ENCODE assay signal across 1 cellular context in genomic region chr1:173269490-173270230, GRCh38.
TF ChIP-seq lines count a peak whose summit lies in the region.

No MANE protein-coding gene starts in this region.

TF ChIP-seq in HepG2, 621 proteins besides CTCF, POLR2A, EP300 and RAD21 (continued from another document):
- TF ChIP-seq, protein P1, sequence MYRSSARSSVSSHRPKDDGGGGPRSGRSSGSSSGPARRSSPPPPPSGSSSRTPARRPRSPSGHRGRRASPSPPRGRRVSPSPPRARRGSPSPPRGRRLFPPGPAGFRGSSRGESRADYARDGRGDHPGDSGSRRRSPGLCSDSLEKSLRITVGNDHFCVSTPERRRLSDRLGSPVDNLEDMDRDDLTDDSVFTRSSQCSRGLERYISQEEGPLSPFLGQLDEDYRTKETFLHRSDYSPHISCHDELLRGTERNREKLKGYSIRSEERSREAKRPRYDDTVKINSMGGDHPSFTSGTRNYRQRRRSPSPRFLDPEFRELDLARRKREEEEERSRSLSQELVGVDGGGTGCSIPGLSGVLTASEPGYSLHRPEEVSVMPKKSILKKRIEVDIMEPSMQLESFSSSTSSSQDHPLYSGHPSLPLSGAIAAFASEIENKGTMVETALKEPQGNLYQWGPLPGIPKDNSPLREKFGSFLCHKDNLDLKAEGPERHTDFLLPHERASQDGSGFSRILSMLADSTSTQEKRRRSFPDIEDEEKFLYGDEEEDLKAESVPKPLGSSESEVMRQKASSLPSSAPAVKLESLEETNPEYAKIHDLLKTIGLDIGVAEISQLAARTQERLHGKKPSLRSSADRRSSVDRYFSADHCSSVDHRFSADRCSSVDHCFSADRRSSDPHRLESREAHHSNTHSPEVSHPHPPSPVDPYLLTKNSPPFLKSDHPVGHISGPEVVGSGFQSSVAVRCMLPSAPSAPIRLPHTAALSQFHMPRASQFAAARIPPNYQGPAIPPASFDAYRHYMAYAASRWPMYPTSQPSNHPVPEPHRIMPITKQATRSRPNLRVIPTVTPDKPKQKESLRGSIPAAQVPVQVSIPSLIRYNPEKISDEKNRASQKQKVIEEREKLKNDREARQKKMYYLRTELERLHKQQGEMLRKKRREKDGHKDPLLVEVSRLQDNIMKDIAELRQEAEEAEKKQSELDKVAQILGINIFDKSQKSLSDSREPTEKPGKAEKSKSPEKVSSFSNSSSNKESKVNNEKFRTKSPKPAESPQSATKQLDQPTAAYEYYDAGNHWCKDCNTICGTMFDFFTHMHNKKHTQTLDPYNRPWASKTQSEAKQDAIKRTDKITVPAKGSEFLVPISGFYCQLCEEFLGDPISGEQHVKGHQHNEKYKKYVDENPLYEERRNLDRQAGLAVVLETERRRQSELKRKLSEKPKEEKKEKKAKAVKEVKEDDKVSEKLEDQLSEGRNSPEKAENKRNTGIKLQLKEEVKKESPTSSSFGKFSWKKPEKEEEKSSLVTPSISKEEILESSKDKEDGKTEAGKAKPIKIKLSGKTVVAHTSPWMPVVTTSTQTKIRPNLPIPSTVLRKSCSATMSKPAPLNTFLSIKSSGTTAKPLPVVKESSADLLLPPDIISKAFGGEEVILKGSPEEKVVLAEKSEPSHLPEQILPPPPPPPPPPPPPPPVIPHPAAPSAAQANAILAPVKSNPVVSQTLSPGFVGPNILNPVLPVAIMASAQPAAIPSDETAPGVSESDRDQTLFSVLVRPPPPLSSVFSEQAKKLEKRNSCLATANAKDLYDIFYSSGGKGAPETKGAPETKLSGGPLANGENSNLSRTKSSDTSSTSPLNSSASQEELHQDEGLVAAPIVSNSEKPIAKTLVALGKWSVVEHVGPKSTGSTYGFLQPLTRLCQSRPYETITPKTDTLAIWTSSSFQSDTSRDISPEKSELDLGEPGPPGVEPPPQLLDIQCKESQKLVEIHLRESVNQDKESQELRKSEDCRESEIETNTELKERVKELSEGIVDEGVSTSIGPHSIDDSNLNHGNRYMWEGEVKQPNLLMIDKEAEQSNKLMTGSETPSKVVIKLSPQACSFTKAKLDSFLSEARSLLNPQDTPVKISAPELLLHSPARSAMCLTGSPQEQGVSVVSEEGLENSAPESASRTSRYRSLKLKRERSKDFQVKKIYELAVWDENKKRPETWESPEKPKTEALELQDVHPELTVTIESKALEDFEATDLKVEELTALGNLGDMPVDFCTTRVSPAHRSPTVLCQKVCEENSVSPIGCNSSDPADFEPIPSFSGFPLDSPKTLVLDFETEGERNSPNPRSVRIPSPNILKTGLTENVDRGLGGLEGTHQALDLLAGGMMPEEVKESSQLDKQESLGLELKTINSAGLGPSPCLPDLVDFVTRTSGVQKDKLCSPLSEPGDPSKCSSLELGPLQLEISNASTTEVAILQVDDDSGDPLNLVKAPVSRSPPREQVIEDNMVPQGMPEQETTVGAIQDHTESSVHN (CRISPR knock-in tag; IDR thresholded peaks at IDR 0.05) = no peak
